19 cellular contexts compared by ENCODE assay signal in the genomic region with DNA sequence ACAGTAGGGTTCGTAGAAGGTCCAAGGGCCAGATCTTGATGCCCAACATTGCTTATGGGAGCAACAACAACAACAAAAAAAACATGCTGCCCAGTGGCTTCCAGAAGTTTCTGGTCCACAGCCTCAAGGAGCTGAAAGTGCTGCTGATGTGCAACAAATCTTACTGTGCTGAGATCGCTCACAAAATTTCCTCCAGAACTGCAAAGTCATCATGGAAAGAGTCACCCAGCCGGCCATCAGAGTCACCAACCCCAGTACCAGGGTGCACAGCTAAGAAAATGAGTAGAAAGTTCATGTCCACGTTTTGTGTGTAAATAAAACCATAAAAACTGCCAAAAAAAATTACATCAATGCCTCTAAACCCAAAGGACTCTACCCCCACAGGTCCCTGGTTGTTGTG. TPM values are rescaled to one million over a fixed set of nuclear protein-coding genes. Genes with fewer than 3 reads are reported as not detected.
DNase-seq lines count a peak whose midpoint lies in the region; ATAC-seq and TF ChIP-seq lines count a peak whose summit lies in the region.
"Had no signal": no experiment of that assay in that cellular context is flagged by ENCODE, and none has a peak within 500 bp of the region (broad histone marks: within the 10 kb centered on the region; RNA-seq: fewer than 3 reads in every experiment).

No MANE protein-coding gene starts in this region.

- H3K4me1 Mint-ChIP-seq in WTC11, result peaks cover 28% of the 10 kb centered on the region
- peaks cover 13% of the 10 kb centered on the region for H3K4me1 Mint-ChIP-seq in progenitor cell of endocrine pancreas (ENCODE audit: low read depth)

- no peak for TF ChIP-seq CTCF in WTC11 (IDR thresholded peaks at IDR 0.05)
- no peak for TF ChIP-seq CTCF in progenitor cell of endocrine pancreas (IDR thresholded peaks at IDR 0.05; ENCODE audit: unreplicated experiment)

- peaks cover 4% of the 10 kb centered on the region; the same call in 1 of the 2 replicates for H3K36me3 Mint-ChIP-seq in WTC11
- H3K36me3 Mint-ChIP-seq in progenitor cell of endocrine pancreas (ENCODE audit: insufficient read depth), result peaks cover 2% of the 10 kb centered on the region

- H3K27me3 Mint-ChIP-seq in WTC11 (ENCODE audit: low read depth), result peaks cover 20% of the 10 kb centered on the region
- H3K27me3 Mint-ChIP-seq in progenitor cell of endocrine pancreas, result peaks cover 19% of the 10 kb centered on the region

- DNase-seq in WTC11 (ENCODE audit: low spot score) (no peak), progenitor cell of endocrine pancreas (ENCODE audit: low spot score, unreplicated experiment) (no peak)
- DNase-seq: activated CD4-positive, alpha-beta T cell treated with anti-CD3 and anti-CD28 coated beads, Interleukin-2, amount 50 U/mL, for 4 hours; activated naive CD4-positive, alpha-beta T cell treated with anti-CD3 and anti-CD28 coated beads for 36 hours; Caco-2; Karpas-422; NCI-H1105 treated with DMSO at 0.1 percent for 48 hours; NCI-H2171; NCI-H748 treated with DMSO at 0.1 percent for 48 hours; SHP77; T-cell had no signal

- H3K4me2 ChIP-seq in BLaER1 treated with 17β-estradiol and CSF1 and Interleukin-3, amounts not matched to agents 10 nM and 100 nM, result peak overlapping the region; percentile 73 to 95 (median 94)

- peaks cover 0 to 34% (median 0%) of the 10 kb centered on the region in 11 experiments; a peak in 7 of 22 replicates for H4K20me1 ChIP-seq in BLaER1 treated with 17β-estradiol and CSF1 and Interleukin-3, amounts not matched to agents 10 nM and 100 nM

- H3K36me3 ChIP-seq in BLaER1 treated with 17β-estradiol and CSF1 and Interleukin-3, amounts not matched to agents 10 nM and 100 nM, result peaks cover 12 to 26% (median 16%) of the 10 kb centered on the region in 11 experiments; a peak in 21 of 22 replicates
- no peaks in the 10 kb centered on the region for H3K36me3 ChIP-seq in iPS-15b (ENCODE audit: control insufficient read depth, insufficient read depth, low read length)
- H3K36me3 ChIP-seq: tibial artery had no signal

- no peaks in the 10 kb centered on the region for H3K27me3 ChIP-seq in BLaER1 treated with 17β-estradiol and CSF1 and Interleukin-3, amounts not matched to agents 10 nM and 100 nM
- peaks cover 5% of the 10 kb centered on the region for H3K27me3 ChIP-seq in iPS-15b (ENCODE audit: control insufficient read depth, insufficient read depth, low read length)

- ATAC-seq in WTC11 (no peak), GM21528 (IDR thresholded peaks at IDR 0.05; ENCODE audit: low FRiP score, unreplicated experiment) (no peak), GM19328 (IDR thresholded peaks at IDR 0.05; ENCODE audit: unreplicated experiment) (no peak), GM21447 (IDR thresholded peaks at IDR 0.05; ENCODE audit: unreplicated experiment) (no peak), HG03457 (IDR thresholded peaks at IDR 0.05; ENCODE audit: unreplicated experiment) (no peak)
- ATAC-seq: T-cell had no signal

- H3K9me3 Mint-ChIP-seq in WTC11, result no peaks in the 10 kb centered on the region
- no peaks in the 10 kb centered on the region for H3K9me3 Mint-ChIP-seq in progenitor cell of endocrine pancreas (ENCODE audit: low read depth)
- H3K9me3 Mint-ChIP-seq: activated naive CD4-positive, alpha-beta T cell treated with anti-CD3 and anti-CD28 coated beads for 36 hours; T-cell had no signal

- CTCF ChIA-PET in WTC11 (lab: Charles Lee), result interaction anchor here (0.5 to 5.9 kb wide), 29 partner anchors 9 to 241 kb away, joined by 3 to 68 read pairs (median 6); a partner anchor contains a TSS

- peaks cover 63 to 92% (median 78%) of the 10 kb centered on the region in 10 experiments for H3K4me1 ChIP-seq in BLaER1 treated with 17β-estradiol and CSF1 and Interleukin-3, amounts not matched to agents 10 nM and 100 nM
- H3K4me1 ChIP-seq in iPS-15b (ENCODE audit: control insufficient read depth, insufficient read depth, low read length), result peaks cover 8% of the 10 kb centered on the region
- H3K4me1 ChIP-seq: Caco-2, psoas muscle had no signal

- POLR2A ChIA-PET in WTC11 (lab: Charles Lee), result interaction anchor here (0.6 to 2.6 kb wide), 7 partner anchors 37 to 155 kb away, joined by 3 to 16 read pairs (median 3); no protein-coding TSS in a partner anchor

- H3K4me3 Mint-ChIP-seq in WTC11 (peak overlapping the region; percentile 94), progenitor cell of endocrine pancreas (ENCODE audit: low read depth) (peak overlapping the region; percentile 77)

- H3K27ac ChIP-seq in BLaER1 treated with 17β-estradiol and CSF1 and Interleukin-3, amounts not matched to agents 10 nM and 100 nM, result peak overlapping the region in 9 of 11 experiments; percentile 3 to 75 (median 67); a peak in 13 of 22 replicates

- no peaks in the 10 kb centered on the region for H3K9me3 ChIP-seq in BLaER1 treated with 17β-estradiol and CSF1 and Interleukin-3, amounts not matched to agents 10 nM and 100 nM (replicated peaks in 1 of 11)
- H3K9me3 ChIP-seq in iPS-15b (ENCODE audit: control insufficient read depth, insufficient read depth, low read length), result no peaks in the 10 kb centered on the region
- H3K9me3 ChIP-seq: Caco-2, psoas muscle, tibial artery had no signal

- H3K4me3 ChIP-seq in BLaER1 treated with 17β-estradiol and CSF1 and Interleukin-3, amounts not matched to agents 10 nM and 100 nM, result peak overlapping the region in 7 of 10 experiments; percentile 56 to 76 (median 68); a peak in 8 of 20 replicates
- peak overlapping the region; percentile 89 for H3K4me3 ChIP-seq in iPS-15b (ENCODE audit: low read depth, low read length)

- H3K9ac ChIP-seq in BLaER1 treated with 17β-estradiol and CSF1 and Interleukin-3, amounts not matched to agents 10 nM and 100 nM, result peak overlapping the region in 4 of 11 experiments; percentile 6 to 81 (median 40); a peak in 3 of 22 replicates
- H3K9ac ChIP-seq in iPS-15b (ENCODE audit: low read depth, low read length), result no peak overlapping the region

- H3K27ac Mint-ChIP-seq in WTC11 (no peak overlapping the region), progenitor cell of endocrine pancreas (no peak overlapping the region)
- H3K27ac Mint-ChIP-seq: activated naive CD4-positive, alpha-beta T cell treated with anti-CD3 and anti-CD28 coated beads for 36 hours; T-cell had no signal

TF ChIP-seq in WTC11, 78 proteins besides CTCF, POLR2A, EP300 and RAD21:
- TF ChIP-seq ZNF121 (CRISPR knock-in tag; IDR thresholded peaks at IDR 0.05) (no peak), NFYB (CRISPR knock-in tag; conservative IDR thresholded peaks at IDR 0.05; ENCODE audit: low read depth) (no peak), JUN (CRISPR knock-in tag; IDR thresholded peaks at IDR 0.05) (no peak), ZNF317 (CRISPR knock-in tag; IDR thresholded peaks at IDR 0.05; ENCODE audit: borderline replicate concordance, low read depth) (no peak)
- TF ChIP-seq, protein P1, sequence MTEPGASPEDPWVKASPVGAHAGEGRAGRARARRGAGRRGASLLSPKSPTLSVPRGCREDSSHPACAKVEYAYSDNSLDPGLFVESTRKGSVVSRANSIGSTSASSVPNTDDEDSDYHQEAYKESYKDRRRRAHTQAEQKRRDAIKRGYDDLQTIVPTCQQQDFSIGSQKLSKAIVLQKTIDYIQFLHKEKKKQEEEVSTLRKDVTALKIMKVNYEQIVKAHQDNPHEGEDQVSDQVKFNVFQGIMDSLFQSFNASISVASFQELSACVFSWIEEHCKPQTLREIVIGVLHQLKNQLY (CRISPR knock-in tag; IDR thresholded peaks at IDR 0.05), result no peak

RNA-seq across cellular contexts. Expression of a gene that starts 3.8 kb away (rescaled TPM):
- total RNA-seq in WTC11 (2021) (18.0 to 23.9 TPM (median 21.3 TPM) in 3 replicates), progenitor cell of endocrine pancreas (13.5 and 17.9 TPM in 2 replicates)
- total RNA-seq: Caco-2 had no signal

RNA-seq across cellular contexts. Expression of a gene that starts 6.1 kb away (rescaled TPM):
- total RNA-seq in WTC11 (2021) (4.4 to 5.4 TPM (median 4.9 TPM) in 3 replicates), progenitor cell of endocrine pancreas (0.89 and 1.8 TPM in 2 replicates)
- total RNA-seq: Caco-2 had no signal
